ENCODE assay signal across 11 cellular contexts in genomic region chr6:11712760-11713159, GRCh38.
A peak's percentile ranks its signal among the peaks of the same experiment; 100 is the strongest.
DNase-seq lines count a peak whose midpoint lies in the region; ATAC-seq and TF ChIP-seq lines count a peak whose summit lies in the region.
"Had no signal": no experiment of that assay in that cellular context is flagged by ENCODE, and none has a peak within 500 bp of the region (broad histone marks: within the 10 kb centered on the region; RNA-seq: fewer than 3 reads in every experiment).

No MANE protein-coding gene starts in this region.

- peaks cover 82% of the 10 kb centered on the region for H3K4me1 Mint-ChIP-seq in activated naive CD4-positive, alpha-beta T cell treated with anti-CD3 and anti-CD28 coated beads for 36 hours (ENCODE audit: low read depth)

- H3K4me3 Mint-ChIP-seq in activated naive CD4-positive, alpha-beta T cell treated with anti-CD3 and anti-CD28 coated beads for 36 hours: peak overlapping the region; percentile 43

- H3K4me3 ChIP-seq in AG09309 (ENCODE audit: control insufficient read depth, low read depth, low read length): no peak overlapping the region

- DNase-seq in AG09309 (ENCODE audit: low read depth) (peak; percentile 43), left lobe of liver (ENCODE audit: low spot score) (no peak), cerebellar nuclear complex (lab: John Stamatoyannopoulos, UW) (no peak), DMS53 (lab: John Stamatoyannopoulos, UW) (no peak), SK-N-DZ (ENCODE audit: low spot score) (no peak)
- DNase-seq in activated naive CD4-positive, alpha-beta T cell treated with anti-CD3 and anti-CD28 coated beads for 36 hours: peak; percentile 80
- DNase-seq: COR-L47, dermis blood vessel endothelial cell, Kasumi-1 had no signal

- H3K27me3 Mint-ChIP-seq in activated naive CD4-positive, alpha-beta T cell treated with anti-CD3 and anti-CD28 coated beads for 36 hours (ENCODE audit: low read depth): no peaks in the 10 kb centered on the region

- peaks cover 50% of the 10 kb centered on the region for H3K36me3 Mint-ChIP-seq in activated naive CD4-positive, alpha-beta T cell treated with anti-CD3 and anti-CD28 coated beads for 36 hours (ENCODE audit: low read depth)

- H3K27ac Mint-ChIP-seq in activated naive CD4-positive, alpha-beta T cell treated with anti-CD3 and anti-CD28 coated beads for 36 hours: peak overlapping the region; percentile 97

- ATAC-seq in HG02610 (IDR thresholded peaks at IDR 0.05; ENCODE audit: unreplicated experiment): peak; percentile 44
- peak; percentile 82 for ATAC-seq in left lobe of liver
- ATAC-seq in HG03565 (IDR thresholded peaks at IDR 0.05; ENCODE audit: unreplicated experiment): no peak

- no peak for TF ChIP-seq CTCF in AG09309 (IDR thresholded peaks at IDR 0.05; ENCODE audit: control insufficient read depth, insufficient read depth, low read depth, low read length, missing control alignments)

- CTCF ChIA-PET in activated naive CD4-positive, alpha-beta T cell treated with anti-CD3 and anti-CD28 coated beads for 36 hours (lab: Charles Lee): interaction anchor here (0.6 to 3.1 kb wide), 7 partner anchors 10 to 351 kb away, joined by 3 to 14 read pairs (median 4); no protein-coding TSS in a partner anchor

- H3K9me3 Mint-ChIP-seq in activated naive CD4-positive, alpha-beta T cell treated with anti-CD3 and anti-CD28 coated beads for 36 hours: peaks cover 8% of the 10 kb centered on the region

- intact Hi-C loops in activated naive CD4-positive, alpha-beta T cell treated with anti-CD3 and anti-CD28 coated beads for 36 hours (cut with micrococcal nuclease): loop anchor here (1.0 to 10.0 kb wide), 7 partner anchors 190 to 1722 kb away; partner anchors contain the start of gene SMIM13

Comparison
In these comparisons a context has a peak if more than half of its experiments do, and no peak if none do; other contexts are left out.
1. DNase-seq: peak in AG09309 (single experiment) and activated naive CD4-positive, alpha-beta T cell treated with anti-CD3 and anti-CD28 coated beads for 36 hours (single experiment); none in left lobe of liver (single experiment), cerebellar nuclear complex (0 of 2), DMS53 (single experiment) and SK-N-DZ (single experiment).